In genomic region chr1:241519308-241520079, GRCh38 we compare ENCODE assay signal across 1 cellular context.
TF ChIP-seq lines count a peak whose summit lies in the region.

Gene FH, minus strand, starts transcription at chr1:241519755. Its CDS starts 33 bp downstream, at chr1:241519722.

TF ChIP-seq in K562, 482 proteins besides CTCF, POLR2A, EP300 and RAD21 (continued from another document and continues in another):
- TF ChIP-seq AFF1 (IDR thresholded peaks at IDR 0.05; ENCODE audit: low read depth in 1 of 2, partially characterized antibody in 2 of 2) (peak in 1 of 2 experiments; percentile 95), HSF4 (CRISPR knock-in tag; IDR thresholded peaks at IDR 0.05; ENCODE audit: borderline replicate concordance) (no peak), SMAD4 (CRISPR knock-in tag; conservative IDR thresholded peaks at IDR 0.05) (peak; percentile 60; the same call in 1 of the 2 replicates), RFX7 (CRISPR knock-in tag; IDR thresholded peaks at IDR 0.05) (no peak), ATF6 (CRISPR knock-in tag; IDR thresholded peaks at IDR 0.05) (peak; percentile 84; the same call in 1 of the 2 replicates), TGIF2 (CRISPR knock-in tag; IDR thresholded peaks at IDR 0.05) (peak; percentile 49; the same call in 1 of the 2 replicates), RREB1 (CRISPR knock-in tag; IDR thresholded peaks at IDR 0.05) (no peak), HINFP (tag; conservative IDR thresholded peaks at IDR 0.05; ENCODE audit: low read depth) (no peak), ZNF324 (CRISPR knock-in tag; IDR thresholded peaks at IDR 0.05) (no peak), ASH1L (IDR thresholded peaks at IDR 0.05; ENCODE audit: borderline replicate concordance, low read depth, partially characterized antibody) (peak; percentile 74), ZSCAN29 (IDR thresholded peaks at IDR 0.05) (peak; percentile 39; the same call in 1 of the 2 replicates), HIVEP1 (CRISPR knock-in tag; IDR thresholded peaks at IDR 0.05) (no peak), NR4A1 (CRISPR knock-in tag; IDR thresholded peaks at IDR 0.05) (peak; percentile 68; the same call in 1 of the 2 replicates), NR4A1 (tag; IDR thresholded peaks at IDR 0.05) (0 out of 2 replicates have a peak, but pooled peaks have one; percentile 58), HDAC1 (IDR thresholded peaks at IDR 0.05) (peak; percentile 35 to 93; a peak in 2 of 4 replicates), HDGF (IDR thresholded peaks at IDR 0.05) (no peak), DEAF1 (CRISPR knock-in tag; IDR thresholded peaks at IDR 0.05) (no peak), ILF3 (IDR thresholded peaks at IDR 0.05; ENCODE audit: borderline replicate concordance) (no peak), TCF7 (IDR thresholded peaks at IDR 0.05; ENCODE audit: borderline replicate concordance) (peak; percentile 34; the same call in 1 of the 2 replicates), FOXP4 (CRISPR knock-in tag; IDR thresholded peaks at IDR 0.05; ENCODE audit: borderline replicate concordance) (no peak; the same call in 1 of the 2 replicates), TRIM25 (IDR thresholded peaks at IDR 0.05; ENCODE audit: borderline replicate concordance) (no peak), ZKSCAN1 (IDR thresholded peaks at IDR 0.05; ENCODE audit: low read depth, low read length) (peak; percentile 52; the same call in 1 of the 2 replicates), ZBTB43 (CRISPR knock-in tag; IDR thresholded peaks at IDR 0.05) (no peak), ZNF134 (CRISPR knock-in tag; conservative IDR thresholded peaks at IDR 0.05) (no peak), ZNF695 (CRISPR knock-in tag; IDR thresholded peaks at IDR 0.05) (no peak), HMGXB4 (CRISPR knock-in tag; IDR thresholded peaks at IDR 0.05) (peak; percentile 48; the same call in 1 of the 2 replicates), TAF1 (IDR thresholded peaks at IDR 0.05; ENCODE audit: control insufficient read depth, extremely low read depth, insufficient read depth, low read length, severe bottlenecking) (peak; percentile 88), TOE1 (IDR thresholded peaks at IDR 0.05; ENCODE audit: borderline replicate concordance) (no peak), TOE1 (CRISPR knock-in tag; IDR thresholded peaks at IDR 0.05; ENCODE audit: borderline replicate concordance, low read depth) (no peak), EP400 (IDR thresholded peaks at IDR 0.05) (peak; percentile 79), NFRKB (IDR thresholded peaks at IDR 0.05; ENCODE audit: low read depth) (no peak), GTF2E2 (tag; IDR thresholded peaks at IDR 0.05) (0 out of 2 replicates have a peak, but pooled peaks have one; percentile 34), HMGN3 (IDR thresholded peaks at IDR 0.05; ENCODE audit: borderline replicate concordance, extremely low read depth, insufficient read length, low read depth, low read length) (peak; percentile 73), CHD2 (IDR thresholded peaks at IDR 0.05; ENCODE audit: low read depth, low read length) (peak; percentile 69; the same call in 1 of the 2 replicates), SAFB (IDR thresholded peaks at IDR 0.05; ENCODE audit: borderline replicate concordance, low read depth, low read length) (peak; percentile 98)
